In the genomic region with DNA sequence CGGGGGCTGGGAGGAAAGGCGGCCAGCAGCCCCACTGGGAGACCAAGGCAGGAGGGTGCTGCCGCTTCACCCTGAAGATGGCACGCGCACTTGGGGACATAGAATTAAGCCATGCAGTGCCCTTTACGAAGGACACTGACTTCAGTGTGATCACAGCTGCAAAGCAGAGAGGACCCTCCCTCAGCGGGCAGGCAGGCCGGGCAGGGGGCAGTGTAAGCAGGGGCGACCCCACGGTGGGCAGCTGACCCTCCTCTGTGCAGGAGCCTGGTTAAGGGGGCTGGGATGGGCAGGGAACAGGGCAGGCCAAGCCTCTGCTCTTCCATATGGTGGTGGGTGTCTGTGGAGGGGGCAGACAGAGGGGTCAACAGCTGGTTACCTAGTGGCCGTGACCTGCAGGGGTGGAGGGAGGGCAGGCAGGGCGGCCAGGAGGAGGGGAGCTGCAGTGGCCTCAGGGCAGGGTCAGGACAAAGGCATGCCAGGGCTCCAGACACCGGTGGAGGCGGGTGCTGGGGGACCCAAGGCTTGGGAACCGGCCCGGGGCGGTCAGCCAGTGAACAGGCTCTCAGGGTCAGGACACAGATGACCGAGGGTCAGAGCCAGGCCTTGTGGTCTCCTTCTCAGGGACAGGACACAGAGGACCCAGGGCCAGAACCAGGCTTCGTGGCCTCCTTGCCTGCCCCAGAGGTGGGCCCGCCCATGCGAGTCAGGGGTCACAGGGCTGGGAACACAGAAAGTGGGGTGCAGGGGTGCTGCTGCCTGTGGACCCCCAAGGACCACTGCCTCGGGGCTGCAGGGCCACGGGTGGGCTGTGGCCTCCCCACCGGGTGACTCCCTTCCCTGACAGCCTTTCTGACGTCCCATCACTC, we compare ENCODE assay signal across 24 cellular contexts. TPM values are rescaled to one million over a fixed set of nuclear protein-coding genes. Genes with fewer than 3 reads are reported as not detected.
DNase-seq lines count a peak whose midpoint lies in the region; ATAC-seq, FAIRE-seq and TF ChIP-seq lines count a peak whose summit lies in the region.
"Had no signal": no experiment of that assay in that cellular context is flagged by ENCODE, and none has a peak within 500 bp of the region (broad histone marks: within the 10 kb centered on the region; RNA-seq: fewer than 3 reads in every experiment).

No MANE protein-coding gene starts in this region.

- TF ChIP-seq POLR2A in K562 (conservative IDR thresholded peaks at IDR 0.05) (no peak), uterus (IDR thresholded peaks at IDR 0.05) (no peak)

- H3K9me3 ChIP-seq in K562 (replicated peaks; ENCODE audit: control insufficient read depth, insufficient read depth, low read depth, low read length) (no peaks in the 10 kb centered on the region), uterus (no peaks in the 10 kb centered on the region)
- H3K9me3 ChIP-seq: A549, Caco-2, MG63, SJCRH30 had no signal

- H3K36me3 ChIP-seq in K562 (ENCODE audit: control insufficient read depth, insufficient read depth, low read length) (no peaks in the 10 kb centered on the region), uterus (no peaks in the 10 kb centered on the region)
- H3K36me3 ChIP-seq: MG63, SJCRH30 had no signal

- H3K4me3 Mint-ChIP-seq in Calu3 (ENCODE audit: low read depth, unreplicated experiment): peak overlapping the region; percentile 24
- peak overlapping the region; percentile 38 for H3K4me3 Mint-ChIP-seq in neural crest cell
- H3K4me3 Mint-ChIP-seq: GM23338 had no signal

- H3K27ac ChIP-seq in 22Rv1 (peak overlapping the region; percentile 76; the same call in 1 of the 2 replicates), K562 (ENCODE audit: extremely low read depth, low read depth, low read length) (no peak overlapping the region), uterus (no peak overlapping the region)
- H3K27ac ChIP-seq: SJCRH30 had no signal

- no peak for TF ChIP-seq RAD21 in K562 (CRISPR knock-in tag; conservative IDR thresholded peaks at IDR 0.05 in 1 of 2, IDR thresholded peaks at IDR 0.05 in 1 of 2)

- ATAC-seq in K562: no peak
- no peak for ATAC-seq in HG02798 (IDR thresholded peaks at IDR 0.05; ENCODE audit: poor library complexity, unreplicated experiment)

- no peaks in the 10 kb centered on the region for H3K27me3 Mint-ChIP-seq in Calu3 (ENCODE audit: unreplicated experiment)
- peaks cover 35% of the 10 kb centered on the region for H3K27me3 Mint-ChIP-seq in neural crest cell (ENCODE audit: low read depth)
- H3K27me3 Mint-ChIP-seq: CD4-positive, alpha-beta memory T cell had no signal

- in situ Hi-C loops in K562 (cut with MboI): no loop called here
- in situ Hi-C loops in G401 (cut with HindIII; ENCODE audit: low sequenced_read_pairs): no loop called here

- H3K4me2 ChIP-seq in K562 (ENCODE audit: insufficient read depth, low read length): no peak overlapping the region

- DNase-seq in Calu3 (no peak), K562 (ENCODE audit: extremely low read depth in 1 of 4, low spot score in 3 of 4) (no peak), neural crest cell (ENCODE audit: low read depth, low spot score) (no peak), G401 (ENCODE audit: low spot score) (no peak), NCI-H146 (lab: John Stamatoyannopoulos, UW) (no peak), uterus (no peak)
- DNase-seq: Caco-2, DND-41, HCEC 1CT, MG63, NCI-H187, NCI-H446, NCI-H526, OCI-M1, SJCRH30 had no signal

- H3K9ac ChIP-seq in K562 (ENCODE audit: insufficient read depth in 1 of 2, low read depth in 2 of 2, low read length in 2 of 2): peak overlapping the region in 1 of 2 experiments; percentile 85; a peak in 1 of 4 replicates

- no peak overlapping the region for H2AFZ ChIP-seq in K562 (ENCODE audit: low read depth, low read length)
- H2AFZ ChIP-seq: GM23338 had no signal

- H3K27ac Mint-ChIP-seq in Calu3 (ENCODE audit: unreplicated experiment) (peak overlapping the region; percentile 33), neural crest cell (ENCODE audit: unreplicated experiment) (no peak overlapping the region)
- H3K27ac Mint-ChIP-seq: GM23338 had no signal

- no TSS peak for BruUV-seq in Calu3 (replicated peaks; lab: Mats Ljungman, UMichigan)
- no TSS peak for BruUV-seq in K562 (replicated peaks; lab: Mats Ljungman, UMichigan)

- peaks cover 31% of the 10 kb centered on the region for H3K36me3 Mint-ChIP-seq in Calu3 (ENCODE audit: insufficient read depth, unreplicated experiment)
- H3K36me3 Mint-ChIP-seq in neural crest cell (ENCODE audit: low read depth): no peaks in the 10 kb centered on the region
- H3K36me3 Mint-ChIP-seq: CD4-positive, alpha-beta memory T cell had no signal

- POLR2A ChIA-PET in K562 (lab: Yijun Ruan, JAX): interaction anchor here (1.5 kb wide), 1 partner anchor 34 kb away, joined by 4 read pairs; no protein-coding TSS in a partner anchor

- FAIRE-seq in K562 (lab: Jason Lieb, UNC): no peak
- FAIRE-seq: A549, G401.6, GM12892, GM18507, RCC 7860 had no signal

- no peak for TF ChIP-seq EP300 in K562 (IDR thresholded peaks at IDR 0.05; ENCODE audit: low read length)

- intact Hi-C loops in Calu3 (cut with micrococcal nuclease; ENCODE audit: unreplicated experiment) (loop anchor here (10.0 kb wide), 1 partner anchor 171 kb away; no protein-coding TSS in a partner anchor), K562 (cut with micrococcal nuclease) (loop anchor here (5.0 to 10.0 kb wide), 3 partner anchors 61 to 174 kb away; partner anchors contain the start of genes DEAF1, IRF7 and TMEM80), uterus (cut with DNase I; ENCODE audit: low total_unique reads) (no loop called here)

- H3K27me3 ChIP-seq in K562 (ENCODE audit: control insufficient read depth in 2 of 2, insufficient read depth in 2 of 2, low read length in 2 of 2): no peaks in the 10 kb centered on the region
- H3K27me3 ChIP-seq in uterus: peaks cover 27 to 29% of the 10 kb centered on the region in 2 donors

- no peak overlapping the region for H3K4me3 ChIP-seq in K562
- no peak overlapping the region for H3K4me3 ChIP-seq in uterus
- H3K4me3 ChIP-seq: A549, MG63, SJCRH30 had no signal

- H3K4me1 Mint-ChIP-seq in Calu3 (ENCODE audit: low read depth, unreplicated experiment) (no peaks in the 10 kb centered on the region), neural crest cell (no peaks in the 10 kb centered on the region)

- peaks cover 13 to 94% of the 10 kb centered on the region in 2 experiments; a peak in 4 of 5 replicates for H3K4me1 ChIP-seq in K562 (replicated peaks in 1 of 2; ENCODE audit: control insufficient read depth in 2 of 2, insufficient read depth in 2 of 2, low read length in 2 of 2)
- peaks cover 0 to 16% of the 10 kb centered on the region in 2 donors for H3K4me1 ChIP-seq in uterus

- H3K79me2 ChIP-seq in K562 (ENCODE audit: control insufficient read depth, insufficient read depth, low read length): no peaks in the 10 kb centered on the region

- no peaks in the 10 kb centered on the region for H4K20me1 ChIP-seq in K562 (replicated peaks; ENCODE audit: control insufficient read depth, insufficient read depth, low read length)

- TF ChIP-seq CTCF in 22Rv1 (IDR thresholded peaks at IDR 0.05): no peak
- no peak for TF ChIP-seq CTCF in Calu3 (IDR thresholded peaks at IDR 0.05; ENCODE audit: unreplicated experiment)
- no peak for TF ChIP-seq CTCF in K562 (IDR thresholded peaks at IDR 0.05 in 2 of 3, conservative IDR thresholded peaks at IDR 0.05 in 1 of 3; ENCODE audit: insufficient read depth in 2 of 3, low read depth in 1 of 3, low read length in 3 of 3)
- no peak for TF ChIP-seq CTCF in neural crest cell (conservative IDR thresholded peaks at IDR 0.05)
- no peak for TF ChIP-seq CTCF in uterus (IDR thresholded peaks at IDR 0.05)

- H3K9me1 ChIP-seq in K562 (ENCODE audit: control insufficient read depth, insufficient read depth, low read length): no peaks in the 10 kb centered on the region

- 79% methylated on average over 21 of the region's 25 CpGs for WGBS in K562 (ENCODE audit: insufficient coverage, low coverage, missing lambda C conversion rate)

- no peaks in the 10 kb centered on the region for H3K9me3 Mint-ChIP-seq in Calu3 (ENCODE audit: low read depth, unreplicated experiment)
- H3K9me3 Mint-ChIP-seq in neural crest cell: no peaks in the 10 kb centered on the region
- H3K9me3 Mint-ChIP-seq: CD4-positive, alpha-beta memory T cell had no signal

- CTCF ChIA-PET in Calu3 (lab: Charles Lee): no interaction called here
- CTCF ChIA-PET in K562 (lab: Yijun Ruan, JAX; ENCODE audit: low intra/inter-chr PET ratio): no interaction called here

RNA-seq across cellular contexts. Expression of gene LMNTD2, which starts 7.2 kb away (rescaled TPM):
- total RNA-seq in Calu3 (2022) (7.2 and 7.8 TPM in 2 replicates), K562 (2014; rRNA removed) (2.0 and 2.9 TPM in 2 replicates), K562 (2014; rRNA removed; fragmentation: Illumina TruSeq; extraction: Trizol) (0.19 TPM in 1 of 2 replicates, not detected in the other), K562 (2015; rRNA removed; fragmentation: Illumina TruSeq; extraction: Trizol) (0.98 and 1.1 TPM in 2 replicates), K562 (2021) (3.5 and 3.9 TPM in 2 replicates), neural crest cell (1.8 and 2.2 TPM in 2 replicates), uterus (1 to 10 TPM in 1 of 4 donors, under 1 TPM in 2, not detected in 1; 0.14 to 2.2 (median 0.51) TPM)
- total RNA-seq in K562 (2011; cell fraction: chromatin; rRNA removed; ENCODE audit: low replicate concordance): 3.8 and 17.0 TPM in 2 replicates
- total RNA-seq in K562 (2011; cell fraction: nucleolus; rRNA removed): 10.9 and 14.7 TPM in 2 replicates
- total RNA-seq in K562 (2011; cell fraction: nucleoplasm; rRNA removed): 6.7 and 8.2 TPM in 2 replicates
- polyA plus RNA-seq in K562 (2011; rRNA removed) (1.1 and 2.8 TPM in 2 replicates), K562 (2014; fragmentation: Illumina TruSeq; extraction: Trizol) (0.48 and 0.98 TPM in 2 replicates), K562 (2014; fragmentation: Nextera tagmentation; extraction: Ambion mirVana) (not detected), K562 (2014; rRNA removed) (1.8 and 4.2 TPM in 2 replicates)
- 1.3 and 3.2 TPM in 2 replicates for polyA plus RNA-seq in K562 (2011; cell fraction: cytosol; rRNA removed)
- 28.7 and 36.1 TPM in 2 replicates for polyA plus RNA-seq in K562 (2011; cell fraction: nucleus; rRNA removed)
- polyA plus RNA-seq in K562 (2012): 3.2 and 9.3 TPM in 2 replicates
- 0.14 and 0.30 TPM in 2 replicates for polyA minus RNA-seq in K562 (2011; rRNA and poly(A)+ RNA removed)
- 1.2 and 1.4 TPM in 2 replicates for polyA minus RNA-seq in K562 (2011; cell fraction: cytosol; rRNA and poly(A)+ RNA removed)
- 4.0 and 6.1 TPM in 2 replicates for polyA minus RNA-seq in K562 (2011; cell fraction: nucleus; rRNA and poly(A)+ RNA removed)
- total RNA-seq in G401 (2014; rRNA removed; shearing (Covaris generic)): 2.0 and 2.1 TPM in 2 replicates

RNA-seq across cellular contexts. Expression of gene RASSF7, which starts 7.5 kb away (rescaled TPM):
- total RNA-seq in Calu3 (2022) (93.3 and 100 TPM in 2 replicates), K562 (2014; rRNA removed) (45.2 and 50.3 TPM in 2 replicates), K562 (2014; rRNA removed; fragmentation: Illumina TruSeq; extraction: Trizol) (1.1 and 2.2 TPM in 2 replicates), K562 (2015; rRNA removed; fragmentation: Illumina TruSeq; extraction: Trizol) (16.2 and 18.6 TPM in 2 replicates), K562 (2021) (30.5 and 31.7 TPM in 2 replicates), neural crest cell (7.3 and 7.4 TPM in 2 replicates), uterus (10 to 100 TPM in 2 of 4 donors, 1 to 10 TPM in 1, under 1 TPM in 1; 0.59 to 13.1 (median 8.0) TPM)
- 15.6 and 50.0 TPM in 2 replicates for total RNA-seq in K562 (2011; cell fraction: chromatin; rRNA removed; ENCODE audit: low replicate concordance)
- 73.5 and 76.5 TPM in 2 replicates for total RNA-seq in K562 (2011; cell fraction: nucleolus; rRNA removed)
- total RNA-seq in K562 (2011; cell fraction: nucleoplasm; rRNA removed): 28.3 and 32.9 TPM in 2 replicates
- polyA plus RNA-seq in K562 (2011; rRNA removed) (19.8 and 30.3 TPM in 2 replicates), K562 (2014; fragmentation: Illumina TruSeq; extraction: Trizol) (3.0 and 17.0 TPM in 2 replicates), K562 (2014; fragmentation: Nextera tagmentation; extraction: Ambion mirVana) (under 1 TPM; 0.41 to 0.92 TPM), K562 (2014; rRNA removed) (44.3 and 52.7 TPM in 2 replicates)
- 43.4 and 94.2 TPM in 2 replicates for polyA plus RNA-seq in K562 (2011; cell fraction: cytosol; rRNA removed)
- 170 and 239 TPM in 2 replicates for polyA plus RNA-seq in K562 (2011; cell fraction: nucleus; rRNA removed)
- 27.7 and 32.0 TPM in 2 replicates for polyA plus RNA-seq in K562 (2012)
- polyA minus RNA-seq in K562 (2011; rRNA and poly(A)+ RNA removed): 2.7 and 4.7 TPM in 2 replicates
- polyA minus RNA-seq in K562 (2011; cell fraction: cytosol; rRNA and poly(A)+ RNA removed): 10.8 and 13.3 TPM in 2 replicates
- polyA minus RNA-seq in K562 (2011; cell fraction: nucleus; rRNA and poly(A)+ RNA removed): 18.8 and 21.8 TPM in 2 replicates
- total RNA-seq in G401 (2014; rRNA removed; shearing (Covaris generic)): 43.1 and 107 TPM in 2 replicates

RNA-seq across cellular contexts. Expression of gene LRRC56, which starts 16.0 kb away (rescaled TPM):
- total RNA-seq in Calu3 (2022) (2.2 and 2.6 TPM in 2 replicates), K562 (2014; rRNA removed) (1.5 and 1.6 TPM in 2 replicates), K562 (2014; rRNA removed; fragmentation: Illumina TruSeq; extraction: Trizol) (0.13 and 0.22 TPM in 2 replicates), K562 (2015; rRNA removed; fragmentation: Illumina TruSeq; extraction: Trizol) (1.0 and 1.3 TPM in 2 replicates), K562 (2021) (3.4 and 4.5 TPM in 2 replicates), neural crest cell (2.1 and 2.4 TPM in 2 replicates), uterus (1 to 10 TPM in 2 of 4 donors, not detected in 2; 1.7 to 1.9 TPM)
- 8.0 and 39.1 TPM in 2 replicates for total RNA-seq in K562 (2011; cell fraction: chromatin; rRNA removed; ENCODE audit: low replicate concordance)
- 24.1 and 24.3 TPM in 2 replicates for total RNA-seq in K562 (2011; cell fraction: nucleolus; rRNA removed)
- total RNA-seq in K562 (2011; cell fraction: nucleoplasm; rRNA removed): 9.9 and 12.5 TPM in 2 replicates
- polyA plus RNA-seq in K562 (2011; rRNA removed) (1.0 and 1.6 TPM in 2 replicates), K562 (2014; fragmentation: Illumina TruSeq; extraction: Trizol) (0.61 and 1.4 TPM in 2 replicates), K562 (2014; fragmentation: Nextera tagmentation; extraction: Ambion mirVana) (under 1 TPM in 1 of 2 experiments, not detected in 1; 0.03 TPM), K562 (2014; rRNA removed) (3.6 and 4.3 TPM in 2 replicates)
- 0.84 and 3.6 TPM in 2 replicates for polyA plus RNA-seq in K562 (2011; cell fraction: cytosol; rRNA removed)
- polyA plus RNA-seq in K562 (2011; cell fraction: nucleus; rRNA removed): 11.6 and 26.8 TPM in 2 replicates
- polyA plus RNA-seq in K562 (2012): 3.3 and 10.8 TPM in 2 replicates
- 0.45 and 0.77 TPM in 2 replicates for polyA minus RNA-seq in K562 (2011; rRNA and poly(A)+ RNA removed)
- polyA minus RNA-seq in K562 (2011; cell fraction: cytosol; rRNA and poly(A)+ RNA removed): 0.86 and 1.1 TPM in 2 replicates
- polyA minus RNA-seq in K562 (2011; cell fraction: nucleus; rRNA and poly(A)+ RNA removed): 3.6 and 4.6 TPM in 2 replicates
- total RNA-seq in G401 (2014; rRNA removed; shearing (Covaris generic)): 0.03 and 1.0 TPM in 2 replicates

RNA-seq across cellular contexts. Expression of gene HRAS, which starts 17.9 kb away (rescaled TPM):
- total RNA-seq in Calu3 (2022) (42.1 and 47.9 TPM in 2 replicates), K562 (2014; rRNA removed) (73.5 and 75.9 TPM in 2 replicates), K562 (2014; rRNA removed; fragmentation: Illumina TruSeq; extraction: Trizol) (11.3 and 16.8 TPM in 2 replicates), K562 (2015; rRNA removed; fragmentation: Illumina TruSeq; extraction: Trizol) (41.3 and 43.3 TPM in 2 replicates), K562 (2021) (64.9 and 68.5 TPM in 2 replicates), neural crest cell (90.6 and 93.5 TPM in 2 replicates), uterus (10 to 100 TPM in 3 of 4 donors, 1 to 10 TPM in 1; 5.4 to 37.6 (median 23.8) TPM)
- total RNA-seq in K562 (2011; cell fraction: chromatin; rRNA removed; ENCODE audit: low replicate concordance): 31.9 and 88.4 TPM in 2 replicates
- 70.2 and 80.9 TPM in 2 replicates for total RNA-seq in K562 (2011; cell fraction: nucleolus; rRNA removed)
- total RNA-seq in K562 (2011; cell fraction: nucleoplasm; rRNA removed): 37.3 and 47.9 TPM in 2 replicates
- polyA plus RNA-seq in K562 (2011; rRNA removed) (29.6 and 34.9 TPM in 2 replicates), K562 (2014; fragmentation: Illumina TruSeq; extraction: Trizol) (28.0 and 46.2 TPM in 2 replicates), K562 (2014; fragmentation: Nextera tagmentation; extraction: Ambion mirVana) (1 to 10 TPM; 2.8 to 5.8 TPM), K562 (2014; rRNA removed) (52.0 and 61.3 TPM in 2 replicates)
- 39.3 and 69.6 TPM in 2 replicates for polyA plus RNA-seq in K562 (2011; cell fraction: cytosol; rRNA removed)
- polyA plus RNA-seq in K562 (2011; cell fraction: nucleus; rRNA removed): 98.3 and 113 TPM in 2 replicates
- 47.4 and 91.9 TPM in 2 replicates for polyA plus RNA-seq in K562 (2012)
- 17.3 and 37.2 TPM in 2 replicates for polyA minus RNA-seq in K562 (2011; rRNA and poly(A)+ RNA removed)
- 18.2 and 20.6 TPM in 2 replicates for polyA minus RNA-seq in K562 (2011; cell fraction: cytosol; rRNA and poly(A)+ RNA removed)
- 13.1 and 25.3 TPM in 2 replicates for polyA minus RNA-seq in K562 (2011; cell fraction: nucleus; rRNA and poly(A)+ RNA removed)
- 51.7 and 60.1 TPM in 2 replicates for total RNA-seq in G401 (2014; rRNA removed; shearing (Covaris generic))

RNA-seq across cellular contexts. Expression of gene PHRF1, which starts 23.0 kb away (rescaled TPM):
- total RNA-seq in Calu3 (2022) (42.3 and 43.2 TPM in 2 replicates), K562 (2014; rRNA removed) (20.4 and 28.6 TPM in 2 replicates), K562 (2014; rRNA removed; fragmentation: Illumina TruSeq; extraction: Trizol) (4.2 and 4.9 TPM in 2 replicates), K562 (2015; rRNA removed; fragmentation: Illumina TruSeq; extraction: Trizol) (17.4 and 19.1 TPM in 2 replicates), K562 (2021) (34.5 and 37.2 TPM in 2 replicates), neural crest cell (52.3 TPM in 2 replicates), uterus (10 to 100 TPM in 3 of 4 donors, 1 to 10 TPM in 1; 5.0 to 45.8 (median 24.1) TPM)
- 57.3 and 135 TPM in 2 replicates for total RNA-seq in K562 (2011; cell fraction: chromatin; rRNA removed; ENCODE audit: low replicate concordance)
- total RNA-seq in K562 (2011; cell fraction: nucleolus; rRNA removed): 56.1 and 60.9 TPM in 2 replicates
- total RNA-seq in K562 (2011; cell fraction: nucleoplasm; rRNA removed): 48.9 and 51.5 TPM in 2 replicates
- polyA plus RNA-seq in K562 (2011; rRNA removed) (7.5 and 10.5 TPM in 2 replicates), K562 (2014; fragmentation: Illumina TruSeq; extraction: Trizol) (7.7 and 14.5 TPM in 2 replicates), K562 (2014; fragmentation: Nextera tagmentation; extraction: Ambion mirVana) (under 1 TPM; 0.07 to 0.18 TPM), K562 (2014; rRNA removed) (16.9 and 19.9 TPM in 2 replicates)
- polyA plus RNA-seq in K562 (2011; cell fraction: cytosol; rRNA removed): 7.2 and 14.5 TPM in 2 replicates
- 27.6 and 43.0 TPM in 2 replicates for polyA plus RNA-seq in K562 (2011; cell fraction: nucleus; rRNA removed)
- 12.2 and 16.7 TPM in 2 replicates for polyA plus RNA-seq in K562 (2012)
- polyA minus RNA-seq in K562 (2011; rRNA and poly(A)+ RNA removed): 6.1 and 8.0 TPM in 2 replicates
- 13.6 and 23.3 TPM in 2 replicates for polyA minus RNA-seq in K562 (2011; cell fraction: cytosol; rRNA and poly(A)+ RNA removed)
- 15.5 and 20.1 TPM in 2 replicates for polyA minus RNA-seq in K562 (2011; cell fraction: nucleus; rRNA and poly(A)+ RNA removed)
- 34.8 and 39.3 TPM in 2 replicates for total RNA-seq in G401 (2014; rRNA removed; shearing (Covaris generic))
